Comparison of ENCODE assay signal across 24 cellular contexts in the genomic region with DNA sequence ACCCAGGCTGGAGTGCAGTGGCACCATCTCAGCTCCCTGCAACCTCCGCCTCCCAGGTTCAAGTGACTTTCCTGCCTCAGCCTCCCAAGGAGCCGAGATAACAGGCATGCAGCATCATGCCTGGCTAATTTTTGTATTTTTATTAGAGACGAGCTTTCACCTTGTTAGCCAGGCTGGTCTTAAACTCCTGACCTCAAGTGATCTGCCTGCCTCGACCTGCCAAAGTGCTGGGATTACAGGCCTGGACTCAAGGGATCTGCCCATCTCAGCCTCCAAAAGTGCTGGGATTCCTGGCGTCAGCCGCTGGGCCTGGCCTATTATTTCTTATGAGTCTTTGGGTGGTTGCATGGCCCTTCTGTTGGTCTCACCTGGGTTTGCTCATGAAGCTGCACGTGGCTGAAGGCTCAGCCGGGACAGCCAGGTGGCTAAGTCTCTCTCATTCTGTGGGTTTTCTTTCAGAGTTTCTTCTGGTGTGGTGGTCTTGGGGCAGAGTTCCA. TPM values are rescaled to one million over a fixed set of nuclear protein-coding genes. Genes with fewer than 3 reads are reported as not detected.
DNase-seq lines count a peak whose midpoint lies in the region; ATAC-seq, FAIRE-seq and TF ChIP-seq lines count a peak whose summit lies in the region.
"Had no signal": no experiment of that assay in that cellular context is flagged by ENCODE, and none has a peak within 500 bp of the region (broad histone marks: within the 10 kb centered on the region; RNA-seq: fewer than 3 reads in every experiment).

No MANE protein-coding gene starts in this region.

- TF ChIP-seq POLR2A in transverse colon (IDR thresholded peaks at IDR 0.05): no peak

- H3K9me1 ChIP-seq in keratinocyte (ENCODE audit: control insufficient read depth, extremely low read depth, insufficient read depth, low read length): no peaks in the 10 kb centered on the region

- H3K4me1 Mint-ChIP-seq in MCF 10A (ENCODE audit: insufficient read depth, unreplicated experiment): peaks cover 40% of the 10 kb centered on the region
- peaks cover 46% of the 10 kb centered on the region for H3K4me1 Mint-ChIP-seq in activated B cell treated with CpG ODN at 0.5 μM for 24 hours

- H3K9me3 ChIP-seq in mammary epithelial cell (replicated peaks; ENCODE audit: insufficient read depth, low read length) (no peaks in the 10 kb centered on the region), keratinocyte (ENCODE audit: control insufficient read depth, low read depth, low read length) (no peaks in the 10 kb centered on the region), transverse colon (no peaks in the 10 kb centered on the region)
- H3K9me3 ChIP-seq: thyroid gland had no signal

- H3K4me2 ChIP-seq in mammary epithelial cell (ENCODE audit: insufficient read depth, low read depth, low read length): no peak overlapping the region
- peak overlapping the region; percentile 4 for H3K4me2 ChIP-seq in keratinocyte (ENCODE audit: control insufficient read depth, extremely low read depth, insufficient read depth, low read depth, low read length)
- H3K4me2 ChIP-seq: SK-N-SH had no signal

- H3K36me3 ChIP-seq in mammary epithelial cell (ENCODE audit: insufficient read depth, low read length) (no peaks in the 10 kb centered on the region), keratinocyte (ENCODE audit: control insufficient read depth in 2 of 2, extremely low read depth in 1 of 2, insufficient read depth in 2 of 2, low read length in 2 of 2) (no peaks in the 10 kb centered on the region), transverse colon (no peaks in the 10 kb centered on the region)
- H3K36me3 ChIP-seq: heart right ventricle, thyroid gland had no signal

- FAIRE-seq in keratinocyte (lab: Jason Lieb, UNC): no peak
- FAIRE-seq: A204.1 had no signal

- no peak overlapping the region for H2AFZ ChIP-seq in mammary epithelial cell (ENCODE audit: low read depth, low read length)
- peak overlapping the region; percentile 17 for H2AFZ ChIP-seq in keratinocyte (ENCODE audit: control insufficient read depth, low read length)

- H3K27ac Mint-ChIP-seq in MCF 10A (ENCODE audit: low read depth, unreplicated experiment) (peak overlapping the region; percentile 91), activated B cell treated with CpG ODN at 0.5 μM for 24 hours (peak overlapping the region; percentile 8)
- H3K27ac Mint-ChIP-seq: CD8-positive, alpha-beta T cell; T-helper 17 cell had no signal

- H3K9me3 Mint-ChIP-seq in MCF 10A (ENCODE audit: unreplicated experiment) (no peaks in the 10 kb centered on the region), activated B cell treated with CpG ODN at 0.5 μM for 24 hours (no peaks in the 10 kb centered on the region)
- H3K9me3 Mint-ChIP-seq: activated T-cell treated with anti-CD3 and anti-CD28 coated beads, Interleukin-2, amount 50 U/mL, for 24 hours; CD8-positive, alpha-beta T cell; stimulated activated naive CD8-positive, alpha-beta T cell treated with anti-CD3 and anti-CD28 coated beads, Interleukin-15, Interleukin-2, amounts not matched to agents 100 ng/mL and 50 ng/mL, for 24 hours had no signal

- dilution Hi-C loops in mammary epithelial cell (cut with HindIII; ENCODE audit: low sequenced_read_pairs): no loop called here
- dilution Hi-C loops in keratinocyte (cut with MboI; ENCODE audit: extremely low pct_ligation_motif_present, low sequenced_read_pairs): no loop called here

- no peaks in the 10 kb centered on the region for H3K79me2 ChIP-seq in mammary epithelial cell (ENCODE audit: insufficient read depth, low read length)
- no peaks in the 10 kb centered on the region for H3K79me2 ChIP-seq in keratinocyte (ENCODE audit: control insufficient read depth, insufficient read depth, low read length)

- intact Hi-C loops in MCF 10A (cut with micrococcal nuclease): no loop called here
- intact Hi-C loops in mammary epithelial cell (cut with micrococcal nuclease): loop anchor here (10.0 kb wide), 1 partner anchor 181 kb away; no protein-coding TSS in a partner anchor
- intact Hi-C loops in activated B cell treated with CpG ODN at 0.5 μM for 24 hours (cut with micrococcal nuclease): no loop called here
- intact Hi-C loops in transverse colon (cut with DNase I; ENCODE audit: low total_unique reads): no loop called here

- CTCF ChIA-PET in MCF 10A (lab: Yijun Ruan, JAX) (interaction anchor here (0.7 to 3.0 kb wide), 11 partner anchors 16 to 264 kb away, joined by 4 to 20 read pairs (median 5); a partner anchor contains a TSS), mammary epithelial cell (lab: Charles Lee; ENCODE audit: low non-redundant PET) (no interaction called here), activated B cell treated with CpG ODN at 0.5 μM for 24 hours (lab: Charles Lee) (interaction anchor here (0.6 to 3.9 kb wide), 2 partner anchors 39 to 72 kb away, joined by 3 to 14 read pairs; no protein-coding TSS in a partner anchor)

- in situ Hi-C loops in mammary epithelial cell (cut with MboI; ENCODE audit: low sequenced_read_pairs in 2 of 2) (no loop called here), transverse colon (cut with MboI; ENCODE audit: low pct_ligation_motif_present in 1 of 4, low pct_unique_long_range_greater_than_20kb in 1 of 4, low sequenced_read_pairs in 3 of 4) (no loop called here)

- H3K27ac ChIP-seq in mammary epithelial cell (ENCODE audit: insufficient read depth, low read depth, low read length): no peak overlapping the region
- peak overlapping the region; percentile 27 for H3K27ac ChIP-seq in keratinocyte (ENCODE audit: control insufficient read depth, insufficient read depth, low read length)
- H3K27ac ChIP-seq in transverse colon: peak overlapping the region in 1 of 4 donors; percentile 15
- H3K27ac ChIP-seq: heart right ventricle, thyroid gland had no signal

- H3K4me1 ChIP-seq in mammary epithelial cell (ENCODE audit: insufficient read depth, low read length) (peaks cover 35% of the 10 kb centered on the region), keratinocyte (ENCODE audit: control insufficient read depth, extremely low read depth, insufficient read depth, low read length) (peaks cover 54% of the 10 kb centered on the region), transverse colon (no peaks in the 10 kb centered on the region)
- H3K4me1 ChIP-seq: thyroid gland had no signal

- H3K36me3 Mint-ChIP-seq in MCF 10A (ENCODE audit: insufficient read depth, unreplicated experiment) (peaks cover 9% of the 10 kb centered on the region), activated B cell treated with CpG ODN at 0.5 μM for 24 hours (ENCODE audit: low read depth) (no peaks in the 10 kb centered on the region)
- H3K36me3 Mint-ChIP-seq: CD8-positive, alpha-beta T cell had no signal

- H3K4me3 Mint-ChIP-seq in MCF 10A (ENCODE audit: unreplicated experiment) (no peak overlapping the region), activated B cell treated with CpG ODN at 0.5 μM for 24 hours (no peak overlapping the region)
- H3K4me3 Mint-ChIP-seq: activated T-cell treated with anti-CD3 and anti-CD28 coated beads, Interleukin-2, amount 50 U/mL, for 24 hours; CD8-positive, alpha-beta T cell; stimulated activated naive CD8-positive, alpha-beta T cell treated with anti-CD3 and anti-CD28 coated beads, Interleukin-15, Interleukin-2, amounts not matched to agents 100 ng/mL and 50 ng/mL, for 24 hours; T-helper 17 cell had no signal

- 94% methylated on average over 8 of the region's 8 CpGs for WGBS in mammary epithelial cell (ENCODE audit: low coverage, missing lambda C conversion rate)
- WGBS in transverse colon (ENCODE audit: low coverage in 1 of 2), 2 donors: 91 to 96% methylated on average over 4 to 8 of the region's 8 CpGs

- H3K27me3 ChIP-seq in mammary epithelial cell (ENCODE audit: insufficient read depth, low read length) (no peaks in the 10 kb centered on the region), keratinocyte (ENCODE audit: control insufficient read depth, extremely low read depth, insufficient read depth, low read length) (no peaks in the 10 kb centered on the region), transverse colon (no peaks in the 10 kb centered on the region)
- H3K27me3 ChIP-seq: heart right ventricle, thyroid gland had no signal

- TF ChIP-seq EP300 in transverse colon (IDR thresholded peaks at IDR 0.05; ENCODE audit: low read depth): no peak

- H3K27me3 Mint-ChIP-seq in MCF 10A (ENCODE audit: insufficient read depth, unreplicated experiment) (no peaks in the 10 kb centered on the region), activated B cell treated with CpG ODN at 0.5 μM for 24 hours (no peaks in the 10 kb centered on the region)
- H3K27me3 Mint-ChIP-seq: activated T-cell treated with anti-CD3 and anti-CD28 coated beads, Interleukin-2, amount 50 U/mL, for 24 hours; stimulated activated naive CD8-positive, alpha-beta T cell treated with anti-CD3 and anti-CD28 coated beads, Interleukin-15, Interleukin-2, amounts not matched to agents 100 ng/mL and 50 ng/mL, for 24 hours; T-helper 17 cell had no signal

- no peak for TF ChIP-seq CTCF in MCF 10A (IDR thresholded peaks at IDR 0.05; ENCODE audit: unreplicated experiment)
- TF ChIP-seq CTCF in mammary epithelial cell (conservative IDR thresholded peaks at IDR 0.05 in 1 of 2, IDR thresholded peaks at IDR 0.05 in 1 of 2; ENCODE audit: extremely low read depth in 1 of 2, insufficient read depth in 1 of 2, low read depth in 1 of 2, low read length in 2 of 2): no peak
- TF ChIP-seq CTCF in activated B cell treated with CpG ODN at 0.5 μM for 24 hours (IDR thresholded peaks at IDR 0.05): no peak
- TF ChIP-seq CTCF in keratinocyte (optimal IDR thresholded peaks at IDR 0.05 in 1 of 3, IDR thresholded peaks at IDR 0.05 in 1 of 3, conservative IDR thresholded peaks at IDR 0.05 in 1 of 3; ENCODE audit: extremely low read depth in 1 of 3, insufficient read depth in 2 of 3, low read length in 3 of 3): no peak
- TF ChIP-seq CTCF in transverse colon (IDR thresholded peaks at IDR 0.05): no peak

- H4K20me1 ChIP-seq in mammary epithelial cell (ENCODE audit: insufficient read depth, low read length) (no peaks in the 10 kb centered on the region), keratinocyte (ENCODE audit: control insufficient read depth, extremely low read depth, insufficient read depth, low read length) (no peaks in the 10 kb centered on the region)

- ATAC-seq in activated B cell treated with CpG ODN at 0.5 μM for 24 hours (ENCODE audit: low read depth): no peak
- ATAC-seq in GM21825 (IDR thresholded peaks at IDR 0.05; ENCODE audit: unreplicated experiment): no peak
- no peak for ATAC-seq in GM21717 (IDR thresholded peaks at IDR 0.05; ENCODE audit: unreplicated experiment)
- ATAC-seq: CD8-positive, alpha-beta T cell; heart right ventricle; left colon; T-helper 17 cell had no signal

- POLR2A ChIA-PET in MCF 10A (lab: Yijun Ruan, JAX) (interaction anchor here (0.7 to 8.2 kb wide), 24 partner anchors 8 to 185 kb away, joined by 3 to 276 read pairs (median 7); a partner anchor contains a TSS), activated B cell treated with CpG ODN at 0.5 μM for 24 hours (lab: Charles Lee) (interaction anchor here (0.6 to 4.7 kb wide), 11 partner anchors 10 to 137 kb away, joined by 4 to 26 read pairs (median 7); a partner anchor contains a TSS)

- BruUV-seq in MCF 10A (replicated peaks; lab: Mats Ljungman, UMichigan) (no TSS peak), mammary epithelial cell (replicated peaks; lab: Mats Ljungman, UMichigan) (no TSS peak)

- no peak overlapping the region for H3K9ac ChIP-seq in mammary epithelial cell (ENCODE audit: insufficient read depth, low read length)
- H3K9ac ChIP-seq in keratinocyte (ENCODE audit: control insufficient read depth, extremely low read depth, insufficient read depth, low read length): no peak overlapping the region
- H3K9ac ChIP-seq: SK-N-SH had no signal

- H3K4me3 ChIP-seq in mammary epithelial cell (replicated peaks in 1 of 3; ENCODE audit: insufficient read depth in 1 of 3, low read depth in 2 of 3, low read length in 3 of 3) (no peak overlapping the region), keratinocyte (ENCODE audit: control insufficient read depth in 2 of 3, extremely low read depth in 1 of 3, insufficient read depth in 2 of 3, low read depth in 1 of 3, low read length in 3 of 3) (no peak overlapping the region), transverse colon (no peak overlapping the region)
- H3K4me3 ChIP-seq: heart right ventricle, thyroid gland had no signal

- no peak for DNase-seq in MCF 10A (ENCODE audit: unreplicated experiment)
- no peak for DNase-seq in mammary epithelial cell
- no peak for DNase-seq in activated B cell treated with CpG ODN at 0.5 μM for 24 hours
- no peak for DNase-seq in keratinocyte (ENCODE audit: low read depth, low spot score)
- peak; percentile 33 for DNase-seq in transverse colon
- no peak for DNase-seq in AG08395 (ENCODE audit: low spot score)
- DNase-seq: activated CD4-positive, alpha-beta T cell treated with anti-CD3 and anti-CD28 coated beads for 4 hours; activated gamma-delta T cell treated with Interleukin-2 at 50 U/mL for 16 hours; activated T-cell treated with anti-CD3 and anti-CD28 coated beads, Interleukin-2, amount 50 U/mL, for 24 hours; CD8-positive, alpha-beta T cell; effector CD4-positive, alpha-beta T cell; HCEC 1CT; heart right ventricle; left colon; NCI-H1105; NCI-H2029; NCI-H526 treated with DMSO at 0.1 percent for 48 hours; SK-N-SH; T-helper 17 cell; thyroid gland had no signal

RNA-seq across cellular contexts. Expression of a gene that starts 45.6 kb away (rescaled TPM):
- total RNA-seq in MCF 10A (2022): 61.4 and 68.6 TPM in 2 replicates
- total RNA-seq in mammary epithelial cell: 10 to 100 TPM; 26.7 to 29.6 TPM
- 15.5 TPM for polyA plus RNA-seq in mammary epithelial cell
- polyA minus RNA-seq in mammary epithelial cell: 39.6 TPM
- 186 and 187 TPM in 2 replicates for total RNA-seq in activated B cell treated with CpG ODN at 0.5 μM for 24 hours
- 23.1 to 30.9 TPM (median 25.8 TPM) in 3 replicates for polyA plus RNA-seq in keratinocyte
- 19.5 TPM for polyA plus RNA-seq in keratinocyte (2011; ENCODE audit: low read depth)
- 13.5 and 24.9 TPM in 2 replicates for polyA plus RNA-seq in keratinocyte (2011; cell fraction: cytosol; rRNA removed)
- polyA plus RNA-seq in keratinocyte (2011; cell fraction: nucleus; rRNA removed): 39.8 and 48.8 TPM in 2 replicates
- 14.5 and 16.8 TPM in 2 replicates for polyA plus RNA-seq in keratinocyte (2012; ENCODE audit: low replicate concordance)
- 28.3 to 64.9 TPM (median 62.5 TPM) in 3 replicates for polyA minus RNA-seq in keratinocyte
- 30.1 TPM for polyA minus RNA-seq in keratinocyte (2011; cell fraction: cytosol; rRNA and poly(A)+ RNA removed)
- polyA minus RNA-seq in keratinocyte (2011; cell fraction: nucleus; rRNA and poly(A)+ RNA removed): 49.8 and 96.1 TPM in 2 replicates
- total RNA-seq in transverse colon: 10 to 100 TPM in 3 of 4 donors, 1 to 10 TPM in 1; 9.2 to 39.1 (median 22.3) TPM
